18 cellular contexts compared by ENCODE assay signal in the genomic region with DNA sequence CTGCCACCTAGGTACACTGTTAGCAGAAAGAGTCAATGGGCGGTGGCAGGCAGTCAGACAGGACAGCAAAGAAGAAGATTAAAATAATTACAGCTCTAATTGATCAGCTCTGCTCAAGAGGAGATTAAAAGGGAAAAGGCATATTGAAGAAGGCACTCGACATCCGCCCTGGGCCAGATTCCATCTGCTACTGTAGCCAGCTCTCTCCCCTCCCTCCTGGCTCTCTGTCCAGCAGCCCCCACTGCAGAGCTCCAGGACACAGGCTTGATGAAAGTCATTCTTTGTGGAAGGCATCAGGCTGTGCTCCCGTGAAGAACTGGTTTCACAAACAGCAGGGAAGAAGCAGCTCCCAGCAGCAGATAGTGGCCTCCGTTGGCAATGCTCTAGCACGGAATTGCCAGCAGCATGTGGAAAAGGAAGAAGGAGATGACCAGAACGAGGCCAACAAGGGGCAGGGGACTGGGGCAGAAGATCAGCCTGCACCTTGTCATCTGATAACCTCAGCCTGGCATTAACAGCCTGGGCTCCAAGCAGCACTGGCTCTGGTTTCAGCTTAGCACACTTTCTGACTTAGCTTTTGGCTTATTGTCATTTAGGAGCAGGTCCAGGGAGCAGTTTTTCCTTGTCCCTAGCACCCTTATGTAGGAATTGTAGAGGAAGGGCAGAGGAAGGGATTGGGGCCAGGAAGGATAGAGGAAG.
DNase-seq lines count a peak whose midpoint lies in the region; ATAC-seq lines count a peak whose summit lies in the region.
"Had no signal": no experiment of that assay in that cellular context is flagged by ENCODE, and none has a peak within 500 bp of the region (broad histone marks: within the 10 kb centered on the region; RNA-seq: fewer than 3 reads in every experiment).

No MANE protein-coding gene starts in this region.

- H3K9me3 ChIP-seq in mesenchymal stem cell (ENCODE audit: control insufficient read depth, low read length): no peaks in the 10 kb centered on the region
- H3K9me3 ChIP-seq: mucosa of descending colon had no signal

- H3K23ac ChIP-seq in mesenchymal stem cell (ENCODE audit: low read length in 2 of 2): no peak overlapping the region

- no peak overlapping the region for H2BK5ac ChIP-seq in mesenchymal stem cell (ENCODE audit: low read depth, low read length, poor library complexity, severe bottlenecking)

- no peaks in the 10 kb centered on the region for H3K36me3 ChIP-seq in mesenchymal stem cell (ENCODE audit: control insufficient read depth in 1 of 2, insufficient read depth in 2 of 2, low read depth in 1 of 2, low read length in 2 of 2)

- no peak overlapping the region for H2BK15ac ChIP-seq in mesenchymal stem cell (ENCODE audit: low read depth, poor library complexity, severe bottlenecking)

- H3K9ac ChIP-seq in mesenchymal stem cell (ENCODE audit: low read length): no peak overlapping the region

- intact Hi-C loops in left ventricle myocardium superior (cut with micrococcal nuclease) (no loop called here), sciatic nerve (cut with DNase I) (no loop called here)

- no peaks in the 10 kb centered on the region for H3K79me1 ChIP-seq in mesenchymal stem cell (replicated peaks; ENCODE audit: low read length, poor library complexity, severe bottlenecking)

- WGBS in mesenchymal stem cell: 63% methylated on average over 7 of the region's 7 CpGs

- H3K14ac ChIP-seq in mesenchymal stem cell (ENCODE audit: low read length in 2 of 2): no peak overlapping the region

- no peaks in the 10 kb centered on the region for H3K27me3 ChIP-seq in mesenchymal stem cell (ENCODE audit: control insufficient read depth in 1 of 2, insufficient read depth in 1 of 2, low read length in 2 of 2)

- H2AFZ ChIP-seq in mesenchymal stem cell (ENCODE audit: low read depth, low read length): no peak overlapping the region

- no peak overlapping the region for H4K91ac ChIP-seq in mesenchymal stem cell (ENCODE audit: low read length)

- no peak overlapping the region for H3K4me3 ChIP-seq in mesenchymal stem cell (ENCODE audit: insufficient read depth in 1 of 2, low read depth in 1 of 2, low read length in 2 of 2)
- H3K4me3 ChIP-seq: mucosa of descending colon had no signal

- H2AK5ac ChIP-seq in mesenchymal stem cell (ENCODE audit: low read length, severe bottlenecking): no peak overlapping the region

- peak; percentile 67 for DNase-seq in NCI-H510A treated with DMSO at 0.1 percent for 48 hours (lab: John Stamatoyannopoulos, UW)
- no peak for DNase-seq in NCI-H510A (lab: John Stamatoyannopoulos, UW)
- DNase-seq in NCI-H748 treated with DMSO at 0.1 percent for 48 hours (lab: John Stamatoyannopoulos, UW): peak; percentile 16
- no peak for DNase-seq in left ventricle myocardium superior
- no peak for DNase-seq in sciatic nerve (ENCODE audit: low spot score)
- no peak for DNase-seq in stimulated activated naive CD4-positive, alpha-beta T cell (lab: John Stamatoyannopoulos, UW)
- no peak for DNase-seq in mesenchymal stem cell
- no peak for DNase-seq in activated CD4-positive, alpha-beta T cell treated with anti-CD3 and anti-CD28 coated beads for 4 hours
- DNase-seq: activated CD8-positive, alpha-beta memory T cell treated with anti-CD3 and anti-CD28 coated beads, Interleukin-2, amount 10 ng/mL, durations not matched to agents 7 days and 5 days; activated gamma-delta T cell treated with Interleukin-2 at 50 U/mL for 16 hours; CD8-positive, alpha-beta memory T cell; EL; endodermal cell; mucosa of descending colon; NCI-H1436 treated with DMSO at 0.1 percent for 48 hours; NCI-H774; stimulated activated CD4-positive, alpha-beta T cell treated with anti-CD3 and anti-CD28 coated beads, Interleukin-4, amount 100 ng/mL, for 1 hour; T-cell had no signal

- no peak overlapping the region for H3K27ac ChIP-seq in mesenchymal stem cell (ENCODE audit: low read length, poor library complexity, severe bottlenecking)

- ATAC-seq in left ventricle myocardium superior (peak; percentile 68), sciatic nerve (peak; percentile 46)
- ATAC-seq: activated CD8-positive, alpha-beta memory T cell treated with anti-CD3 and anti-CD28 coated beads, Interleukin-2, amount 10 ng/mL, durations not matched to agents 7 days and 5 days; mucosa of descending colon; T-cell had no signal

- no peak overlapping the region for H3K4me2 ChIP-seq in mesenchymal stem cell (ENCODE audit: low read length, poor library complexity, severe bottlenecking)

- H3K4me1 ChIP-seq in mesenchymal stem cell (ENCODE audit: control insufficient read depth, insufficient read depth, low read depth, low read length): no peaks in the 10 kb centered on the region

- no peak overlapping the region for H4K8ac ChIP-seq in mesenchymal stem cell (ENCODE audit: low read length)

- no peak overlapping the region for H3K4ac ChIP-seq in mesenchymal stem cell (ENCODE audit: low read depth in 1 of 2, low read length in 2 of 2)

- no peak overlapping the region for H2BK12ac ChIP-seq in mesenchymal stem cell (ENCODE audit: low read length in 2 of 2)

- no peak overlapping the region for H3K18ac ChIP-seq in mesenchymal stem cell (ENCODE audit: low read depth in 1 of 2, low read length in 2 of 2)

- no peak overlapping the region for H2BK120ac ChIP-seq in mesenchymal stem cell (ENCODE audit: low read depth, low read length)

Comparison
In these comparisons a context has a peak if more than half of its experiments do, and no peak if none do; other contexts are left out.
1. DNase-seq: peak in NCI-H510A treated with DMSO at 0.1 percent for 48 hours (single experiment) and NCI-H748 treated with DMSO at 0.1 percent for 48 hours (single experiment); none in NCI-H510A (single experiment), left ventricle myocardium superior (single experiment), sciatic nerve (single experiment), stimulated activated naive CD4-positive, alpha-beta T cell (0 of 6), mesenchymal stem cell (single experiment) and activated CD4-positive, alpha-beta T cell treated with anti-CD3 and anti-CD28 coated beads for 4 hours (0 of 2).